9 cellular contexts compared by ENCODE assay signal in genomic region chr11:62444835-62445234, GRCh38. TPM values are rescaled to one million over a fixed set of nuclear protein-coding genes. Genes with fewer than 3 reads are reported as not detected.
DNase-seq lines count a peak whose midpoint lies in the region; ATAC-seq, FAIRE-seq and TF ChIP-seq lines count a peak whose summit lies in the region.
"Had no signal": no experiment of that assay in that cellular context is flagged by ENCODE, and none has a peak within 500 bp of the region (broad histone marks: within the 10 kb centered on the region; RNA-seq: fewer than 3 reads in every experiment).

No MANE protein-coding gene starts in this region.

- H3K9me3 Mint-ChIP-seq in chondrocyte (ENCODE audit: low read depth) = no peaks in the 10 kb centered on the region

- H3K9ac ChIP-seq in MM.1S (ENCODE audit: low read length) (no peak overlapping the region), mucosa of stomach (ENCODE audit: low read length) (peak overlapping the region; percentile 62)

- no peak for FAIRE-seq in A549 (lab: Jason Lieb, UNC)

- peak overlapping the region; percentile 44 for H3K4me3 Mint-ChIP-seq in chondrocyte (ENCODE audit: unreplicated experiment)

- 69% methylated on average over 9 of the region's 9 CpGs for WGBS in A549 (ENCODE audit: missing lambda C conversion rate)

- H2AFZ ChIP-seq in MM.1S (ENCODE audit: low read length) = peak overlapping the region; percentile 53; the same call in 1 of the 2 replicates

- no peaks in the 10 kb centered on the region for H3K9me2 ChIP-seq in MM.1S (replicated peaks; ENCODE audit: insufficient read depth, low read length)

- POLR2A ChIA-PET in A549 (lab: Yijun Ruan, JAX) = no interaction called here

- no peaks in the 10 kb centered on the region for H3F3A ChIP-seq in MM.1S (ENCODE audit: insufficient read depth, low read length)

- CTCF ChIA-PET in A549 (lab: Yijun Ruan, JAX) = interaction anchor here (0.9 to 3.7 kb wide), 10 partner anchors 9 to 116 kb away, joined by 3 to 20 read pairs (median 4); no protein-coding TSS in a partner anchor

- TF ChIP-seq EP300 in A549 (IDR thresholded peaks at IDR 0.05) = no peak

- no peak for TF ChIP-seq POLR2A in A549 (IDR thresholded peaks at IDR 0.05; ENCODE audit: low read length)

- peaks cover 28% of the 10 kb centered on the region for H3K4me1 ChIP-seq in A549
- peaks cover 8% of the 10 kb centered on the region for H3K4me1 ChIP-seq in MM.1S (ENCODE audit: low read length)
- peaks cover 39% of the 10 kb centered on the region for H3K4me1 ChIP-seq in mucosa of stomach (ENCODE audit: control insufficient read depth, insufficient read depth, low read length)

- H3K27ac Mint-ChIP-seq in chondrocyte (ENCODE audit: unreplicated experiment) = peak overlapping the region; percentile 74

- TF ChIP-seq CTCF in A549 (IDR thresholded peaks at IDR 0.05) = no peak
- TF ChIP-seq CTCF in MM.1S (IDR thresholded peaks at IDR 0.05; ENCODE audit: low read length) = no peak
- no peak for TF ChIP-seq CTCF in chondrocyte (IDR thresholded peaks at IDR 0.05)

- no peaks in the 10 kb centered on the region for H3K27me3 ChIP-seq in MM.1S (replicated peaks; ENCODE audit: insufficient read depth, low read length)
- H3K27me3 ChIP-seq in mucosa of stomach (ENCODE audit: control insufficient read depth, insufficient read depth, low read length) = no peaks in the 10 kb centered on the region

- H3K36me3 Mint-ChIP-seq in chondrocyte (ENCODE audit: low read depth) = no peaks in the 10 kb centered on the region

- H3K27ac ChIP-seq in A549 = peak overlapping the region in 1 of 2 experiments; percentile 27; a peak in 1 of 6 replicates
- H3K27ac ChIP-seq in MM.1S (ENCODE audit: low read length) = no peak overlapping the region

- peaks cover 36% of the 10 kb centered on the region for H3K4me1 Mint-ChIP-seq in chondrocyte (ENCODE audit: low read depth)

- H3K27me3 Mint-ChIP-seq in chondrocyte (ENCODE audit: low read depth) = no peaks in the 10 kb centered on the region

- DNase-seq in A549 (ENCODE audit: low read depth in 1 of 2, low spot score in 1 of 2) (no peak), MM.1S (no peak), chondrocyte (ENCODE audit: low spot score) (no peak), kidney glomerular epithelial cell (lab: John Stamatoyannopoulos, UW) (no peak), NCI-H2107 (lab: John Stamatoyannopoulos, UW) (no peak)

- TF ChIP-seq RAD21 in A549 (conservative IDR thresholded peaks at IDR 0.05 in 1 of 2, IDR thresholded peaks at IDR 0.05 in 1 of 2) = no peak

- H3K36me3 ChIP-seq in MM.1S (replicated peaks; ENCODE audit: insufficient read depth, low read length) (no peaks in the 10 kb centered on the region), mucosa of stomach (ENCODE audit: control insufficient read depth, insufficient read depth, low read length) (no peaks in the 10 kb centered on the region)

- no peaks in the 10 kb centered on the region for H4K20me1 ChIP-seq in MM.1S (ENCODE audit: insufficient read depth, low read length)

- ATAC-seq in A549 = no peak
- no peak for ATAC-seq in GM21423 (IDR thresholded peaks at IDR 0.05; ENCODE audit: unreplicated experiment)
- ATAC-seq in GM19035 (IDR thresholded peaks at IDR 0.05; ENCODE audit: unreplicated experiment) = no peak

- H3K79me2 ChIP-seq in MM.1S (ENCODE audit: low read length) = no peaks in the 10 kb centered on the region

- H3K9me3 ChIP-seq in A549 (no peaks in the 10 kb centered on the region), MM.1S (replicated peaks; ENCODE audit: insufficient read depth, low read length) (no peaks in the 10 kb centered on the region), mucosa of stomach (ENCODE audit: control insufficient read depth, low read length) (no peaks in the 10 kb centered on the region)

- H3K4me2 ChIP-seq in A549 (peak overlapping the region; percentile 2; the same call in 1 of the 3 replicates), MM.1S (ENCODE audit: low read depth, low read length) (peak overlapping the region; percentile 34; the same call in 1 of the 2 replicates)

- H3K4me3 ChIP-seq in A549 (no peak overlapping the region), MM.1S (ENCODE audit: low read length) (peak overlapping the region; percentile 17; the same call in 1 of the 2 replicates), mucosa of stomach (ENCODE audit: low read length) (peak overlapping the region; percentile 40)

TF ChIP-seq in A549, 52 proteins besides CTCF, POLR2A, EP300 and RAD21:
- TF ChIP-seq ZNF302 (CRISPR knock-in tag; IDR thresholded peaks at IDR 0.05) = no peak
- TF ChIP-seq KDM1A (IDR thresholded peaks at IDR 0.05; ENCODE audit: low read depth) = no peak
- TF ChIP-seq BHLHE40 (IDR thresholded peaks at IDR 0.05; ENCODE audit: low read depth, low read length) = no peak
- TF ChIP-seq NFE2L2 (conservative IDR thresholded peaks at IDR 0.05; ENCODE audit: low read length) = no peak
- TF ChIP-seq HEYL (CRISPR knock-in tag; IDR thresholded peaks at IDR 0.05) = no peak
- TF ChIP-seq ATOH8 (CRISPR knock-in tag; IDR thresholded peaks at IDR 0.05; ENCODE audit: low read depth) = no peak
- no peak for TF ChIP-seq RARB (CRISPR knock-in tag; IDR thresholded peaks at IDR 0.05)
- no peak for TF ChIP-seq MYC (IDR thresholded peaks at IDR 0.05; ENCODE audit: borderline replicate concordance, low read length)
- no peak for TF ChIP-seq EHMT2 (IDR thresholded peaks at IDR 0.05; ENCODE audit: low read depth)
- TF ChIP-seq HDAC2 (IDR thresholded peaks at IDR 0.05) = no peak
- TF ChIP-seq HOXB5 (CRISPR knock-in tag; IDR thresholded peaks at IDR 0.05) = no peak
- no peak for TF ChIP-seq CEBPB (IDR thresholded peaks at IDR 0.05)
- TF ChIP-seq RFX5 (IDR thresholded peaks at IDR 0.05) = no peak
- TF ChIP-seq MAZ (IDR thresholded peaks at IDR 0.05; ENCODE audit: borderline replicate concordance, low read depth, low read length) = no peak
TF ChIP-seq in A549: peak in this region for 0.

RNA-seq across cellular contexts. Expression of gene SCGB1A1, which starts 26.0 kb away (rescaled TPM):
- polyA plus RNA-seq in A549 (2011; rRNA removed) = 0.47 TPM in 1 of 2 replicates, not detected in the other
- polyA plus RNA-seq in A549 (2012; cell fraction: cytosol; rRNA removed) = 0.37 and 0.52 TPM in 2 replicates
- polyA plus RNA-seq in A549 (2012; cell fraction: nucleus; rRNA removed) = not detected in 2 replicates
- polyA plus RNA-seq in A549 (2017; fragmentation: RNase III; extraction: RNeasy Plus Mini Kit Qiagen cat#74134 plus additional on column Dnase treatment) = not detected in 3 replicates
- polyA minus RNA-seq in A549 (2011; rRNA and poly(A)+ RNA removed) = not detected in 2 replicates
- not detected in 3 replicates for total RNA-seq in chondrocyte
- total RNA-seq: subcutaneous adipose tissue had no signal
